Comparison of ENCODE assay signal across 13 cellular contexts in genomic region chr9:127754099-127754760, GRCh38. TPM values are rescaled to one million over a fixed set of nuclear protein-coding genes. Genes with fewer than 3 reads are reported as not detected.
DNase-seq lines count a peak whose midpoint lies in the region; ATAC-seq and TF ChIP-seq lines count a peak whose summit lies in the region.
"Had no signal": no experiment of that assay in that cellular context is flagged by ENCODE, and none has a peak within 500 bp of the region (broad histone marks: within the 10 kb centered on the region; RNA-seq: fewer than 3 reads in every experiment).

No MANE protein-coding gene starts in this region.

- intact Hi-C loops in vagina (cut with DNase I), result no loop called here

- TF ChIP-seq CTCF in VCaP (conservative IDR thresholded peaks at IDR 0.05) (no peak), upper lobe of left lung (IDR thresholded peaks at IDR 0.05) (no peak), vagina (IDR thresholded peaks at IDR 0.05) (no peak)

- DNase-seq in NCI-H82 (lab: John Stamatoyannopoulos, UW), result peak; percentile 53
- no peak for DNase-seq in NCI-H82 treated with DMSO at 0.1 percent for 48 hours (lab: John Stamatoyannopoulos, UW; ENCODE audit: unreplicated experiment)
- DNase-seq in iPS-NIHi11 (ENCODE audit: low spot score), result peak; percentile 94
- peak in 1 of 2 donors; percentile 80 for DNase-seq in upper lobe of left lung
- DNase-seq in vagina (ENCODE audit: extremely low spot score in 2 of 2), result no peak
- DNase-seq in HK-2 (ENCODE audit: unreplicated experiment), result no peak
- no peak for DNase-seq in ureter (ENCODE audit: low spot score)
- DNase-seq: T-helper 9 cell had no signal

- H3K4me1 ChIP-seq in upper lobe of left lung, result peaks cover 4 to 30% (median 14%) of the 10 kb centered on the region in 4 donors
- H3K4me1 ChIP-seq in vagina, result peaks cover 14% of the 10 kb centered on the region
- H3K4me1 ChIP-seq: BLaER1 had no signal

- H3K27me3 ChIP-seq in upper lobe of left lung, result peaks cover 0 to 16% (median 4%) of the 10 kb centered on the region in 4 donors
- peaks cover 5% of the 10 kb centered on the region for H3K27me3 ChIP-seq in vagina
- H3K27me3 ChIP-seq: BLaER1 had no signal

- TF ChIP-seq POLR2A in upper lobe of left lung (IDR thresholded peaks at IDR 0.05) (no peak), vagina (IDR thresholded peaks at IDR 0.05) (no peak)

- peaks cover 0 to 56% (median 29%) of the 10 kb centered on the region in 4 donors for H3K36me3 ChIP-seq in upper lobe of left lung
- no peaks in the 10 kb centered on the region for H3K36me3 ChIP-seq in vagina

- no peak for TF ChIP-seq EP300 in upper lobe of left lung (IDR thresholded peaks at IDR 0.05)

- peak overlapping the region; percentile 38; the same call in 1 of the 2 replicates for H3K27ac ChIP-seq in VCaP
- peak overlapping the region; percentile 56 to 89 (median 74) for H3K27ac ChIP-seq in upper lobe of left lung
- H3K27ac ChIP-seq in vagina, result no peak overlapping the region
- H3K27ac ChIP-seq: BLaER1 had no signal

- ATAC-seq in upper lobe of left lung (ENCODE audit: low FRiP score in 2 of 2), result peak in 1 of 2 donors; percentile 23

- 51 to 55% methylated on average over 27 to 56 of the region's 56 CpGs for WGBS in upper lobe of left lung, 2 donors

- H3K4me3 ChIP-seq in upper lobe of left lung (peak overlapping the region in 3 of 4 donors; percentile 31 to 47 (median 38)), vagina (peak overlapping the region in 1 of 2 donors; percentile 6)
- H3K4me3 ChIP-seq: BLaER1 had no signal

- H3K9me3 ChIP-seq in upper lobe of left lung, result no peaks in the 10 kb centered on the region
- no peaks in the 10 kb centered on the region for H3K9me3 ChIP-seq in vagina
- H3K9me3 ChIP-seq: BLaER1, esophagus muscularis mucosa had no signal

RNA-seq across cellular contexts. Expression of gene TOR2A, which starts 19.1 kb away (rescaled TPM):
- 10 to 100 TPM; 11.4 to 27.2 (median 21.0) TPM for total RNA-seq in upper lobe of left lung
- total RNA-seq in vagina, result 12.3 TPM
- total RNA-seq in ureter, result 9.9 TPM

RNA-seq across cellular contexts. Expression of gene SH2D3C, which starts 24.2 kb away (rescaled TPM):
- total RNA-seq in upper lobe of left lung (10 to 100 TPM; 17.5 to 90.4 (median 37.5) TPM), vagina (19.6 TPM), ureter (15.7 TPM)
- total RNA-seq: M059J had no signal

RNA-seq across cellular contexts. Expression of gene CDK9, which starts 31.6 kb away (rescaled TPM):
- total RNA-seq in upper lobe of left lung (100 to 1,000 TPM in 3 of 6 donors, 10 to 100 TPM in 3; 69.8 to 168 (median 106) TPM), vagina (66.3 TPM), ureter (81.0 TPM)

RNA-seq across cellular contexts. Expression of gene TTC16, which starts 38.4 kb away (rescaled TPM):
- total RNA-seq in upper lobe of left lung, result 1 to 10 TPM in 5 of 6 donors, under 1 TPM in 1; 0.29 to 9.4 (median 3.1) TPM
- 0.25 TPM for total RNA-seq in vagina
- total RNA-seq in ureter, result 0.34 TPM
- total RNA-seq: M059J, myocyte had no signal

RNA-seq across cellular contexts. Expression of gene PTRH1, which starts 38.8 kb away (rescaled TPM):
- total RNA-seq in upper lobe of left lung, result 10 to 100 TPM in 5 of 6 donors, 1 to 10 TPM in 1; 7.4 to 33.5 (median 18.7) TPM
- total RNA-seq in vagina, result 2.2 TPM
- 12.5 TPM for total RNA-seq in ureter

Comparison
In these comparisons a context has a peak if more than half of its experiments do, and no peak if none do; other contexts are left out.
1. DNase-seq: peak in NCI-H82 (single experiment) and iPS-NIHi11 (single experiment); none in NCI-H82 treated with DMSO at 0.1 percent for 48 hours (single experiment), vagina (0 of 2), HK-2 (single experiment) and ureter (single experiment).